Comparison of ENCODE assay signal across 9 cellular contexts in genomic region chr7:130369110-130369711, GRCh38. TPM values are rescaled to one million over a fixed set of nuclear protein-coding genes. Genes with fewer than 3 reads are reported as not detected.
DNase-seq lines count a peak whose midpoint lies in the region; ATAC-seq and TF ChIP-seq lines count a peak whose summit lies in the region.
"Had no signal": no experiment of that assay in that cellular context is flagged by ENCODE, and none has a peak within 500 bp of the region (broad histone marks: within the 10 kb centered on the region; RNA-seq: fewer than 3 reads in every experiment).

No MANE protein-coding gene starts in this region.

- no peak for TF ChIP-seq CTCF in chondrocyte (IDR thresholded peaks at IDR 0.05)
- TF ChIP-seq CTCF in neural progenitor cell (IDR thresholded peaks at IDR 0.05) = no peak
- no peak for TF ChIP-seq CTCF in GM13977 (IDR thresholded peaks at IDR 0.05; ENCODE audit: extremely low read depth, insufficient read depth, missing control alignments)

- no peak overlapping the region for H3K4me2 ChIP-seq in neural progenitor cell

- no peak overlapping the region for H3K4me3 ChIP-seq in neural progenitor cell

- no peak overlapping the region for H2AFZ ChIP-seq in neural progenitor cell (replicated peaks)

- H3K79me2 ChIP-seq in neural progenitor cell (ENCODE audit: low read depth) = no peaks in the 10 kb centered on the region

- H3K27me3 Mint-ChIP-seq in chondrocyte (ENCODE audit: low read depth) (no peaks in the 10 kb centered on the region), neural progenitor cell (ENCODE audit: insufficient read depth, low read depth) (peaks cover 12% of the 10 kb centered on the region)

- peaks cover 66% of the 10 kb centered on the region for H3K4me1 Mint-ChIP-seq in chondrocyte (ENCODE audit: low read depth)
- H3K4me1 Mint-ChIP-seq in neural progenitor cell = peaks cover 66% of the 10 kb centered on the region

- DNase-seq in EH (ENCODE audit: low read depth) (peak; percentile 90), MV-4-11 (lab: John Stamatoyannopoulos, UW) (peak; percentile 90), chondrocyte (ENCODE audit: low spot score) (peak; percentile 21), neural progenitor cell (ENCODE audit: low spot score) (no peak), GM13977 (ENCODE audit: low spot score) (no peak), ureter (ENCODE audit: low spot score) (no peak)
- no peak for DNase-seq in activated CD4-positive, alpha-beta T cell treated with anti-CD3 and anti-CD28 coated beads, Interleukin-2, amount 50 U/mL, for 4 hours

- H3K9me3 Mint-ChIP-seq in chondrocyte (ENCODE audit: low read depth) = peaks cover 4% of the 10 kb centered on the region
- H3K9me3 Mint-ChIP-seq in neural progenitor cell = peaks cover 3% of the 10 kb centered on the region

- H3K27ac Mint-ChIP-seq in chondrocyte (ENCODE audit: unreplicated experiment) (peak overlapping the region; percentile 65), neural progenitor cell (peak overlapping the region; percentile 78)

- H3K9me3 ChIP-seq in neural progenitor cell (ENCODE audit: low read depth) = no peaks in the 10 kb centered on the region

- no peak overlapping the region for H3K4me3 Mint-ChIP-seq in chondrocyte (ENCODE audit: unreplicated experiment)
- H3K4me3 Mint-ChIP-seq in neural progenitor cell = no peak overlapping the region

- peaks cover 10% of the 10 kb centered on the region for H3K4me1 ChIP-seq in neural progenitor cell

- H3F3A ChIP-seq in neural progenitor cell (ENCODE audit: low read depth) = no peaks in the 10 kb centered on the region

- ATAC-seq in GM21737 (IDR thresholded peaks at IDR 0.05; ENCODE audit: unreplicated experiment) = no peak
- ATAC-seq: Panc1 had no signal

- no peaks in the 10 kb centered on the region for H3K27me3 ChIP-seq in neural progenitor cell

- H3K36me3 Mint-ChIP-seq in chondrocyte (ENCODE audit: low read depth) (no peaks in the 10 kb centered on the region), neural progenitor cell (peaks cover 3% of the 10 kb centered on the region)

- no peak overlapping the region for H3K9ac ChIP-seq in neural progenitor cell

- no peaks in the 10 kb centered on the region for H3K36me3 ChIP-seq in neural progenitor cell

- no peak overlapping the region for H3K27ac ChIP-seq in neural progenitor cell

- H4K20me1 ChIP-seq in neural progenitor cell (ENCODE audit: low read depth) = no peaks in the 10 kb centered on the region

- in situ Hi-C loops in GM13977 (cut with MboI; ENCODE audit: low pct_unique_long_range_greater_than_20kb, low sequenced_read_pairs, unreplicated experiment) = no loop called here

RNA-seq across cellular contexts. Expression of gene CPA1, which starts 11.1 kb away (rescaled TPM):
- total RNA-seq in chondrocyte (0.20 TPM in 1 of 3 replicates, not detected in the others), neural progenitor cell (ENCODE audit: low replicate concordance) (not detected in 2 replicates), ureter (not detected)

RNA-seq across cellular contexts. Expression of gene CPA5, which starts 24.6 kb away (rescaled TPM):
- not detected in 3 replicates for total RNA-seq in chondrocyte
- total RNA-seq in neural progenitor cell (ENCODE audit: low replicate concordance) = 0.50 TPM in 1 of 2 replicates, not detected in the other
- total RNA-seq in ureter = 0.57 TPM

Comparison
In these comparisons a context has a peak if more than half of its experiments do, and no peak if none do; other contexts are left out.
1. DNase-seq: peak in EH (single experiment), MV-4-11 (single experiment) and chondrocyte (single experiment); none in neural progenitor cell (single experiment), GM13977 (single experiment), ureter (single experiment) and activated CD4-positive, alpha-beta T cell treated with anti-CD3 and anti-CD28 coated beads, Interleukin-2, amount 50 U/mL, for 4 hours (0 of 2).